ENCODE assay signal across 13 cellular contexts in the genomic region with DNA sequence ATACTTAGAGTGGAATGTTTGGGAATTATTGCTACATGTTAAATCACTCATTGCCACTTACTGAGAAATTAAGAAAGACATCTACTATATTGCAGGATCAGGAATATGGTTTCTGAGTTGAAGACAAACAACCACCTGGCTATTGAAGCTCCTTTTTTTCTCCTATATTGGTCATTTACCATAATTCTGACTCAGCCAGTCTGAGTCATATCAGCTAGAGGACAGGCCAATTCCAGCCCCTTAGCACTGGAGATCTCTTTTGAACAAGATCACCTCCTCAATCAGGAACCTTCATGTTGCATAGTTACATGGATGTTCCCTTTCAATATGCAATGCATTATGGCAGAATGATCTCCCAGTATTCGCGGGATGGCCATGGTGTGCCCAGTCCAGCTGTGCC. TPM values are rescaled to one million over a fixed set of nuclear protein-coding genes. Genes with fewer than 3 reads are reported as not detected.
"Had no signal": no experiment of that assay in that cellular context is flagged by ENCODE, and none has a peak within 500 bp of the region (broad histone marks: within the 10 kb centered on the region; RNA-seq: fewer than 3 reads in every experiment).

No MANE protein-coding gene starts in this region.

- H3K9me3 Mint-ChIP-seq: activated T-cell treated with anti-CD3 and anti-CD28 coated beads, Interleukin-2, amount 50 U/mL, for 24 hours; stimulated activated memory B cell treated with anti-CD40 and anti-IgM and Interleukin-4, amounts not matched to agents 10 μg/mL and 1 μg/mL and 100 μg/mL, for 72 hours had no signal

- H3K27ac Mint-ChIP-seq: activated naive CD4-positive, alpha-beta T cell treated with anti-CD3 and anti-CD28 coated beads, Interleukin-2, amount 50 U/mL, for 72 hours; activated T-cell treated with anti-CD3 and anti-CD28 coated beads, Interleukin-2, amount 50 U/mL, for 24 hours; naive B cell; stimulated activated memory B cell treated with anti-CD40 and anti-IgM and Interleukin-4, amounts not matched to agents 10 μg/mL and 1 μg/mL and 100 μg/mL, for 72 hours; T-helper 17 cell had no signal

- H3K27me3 ChIP-seq: cardiac muscle cell, neutrophil, tibial nerve had no signal

- H3K4me1 ChIP-seq: lower lobe of right lung, tibial nerve had no signal

- H3K4me3 Mint-ChIP-seq: activated T-cell treated with anti-CD3 and anti-CD28 coated beads, Interleukin-2, amount 50 U/mL, for 24 hours; naive B cell; stimulated activated memory B cell treated with anti-CD40 and anti-IgM and Interleukin-4, amounts not matched to agents 10 μg/mL and 1 μg/mL and 100 μg/mL, for 72 hours; T-helper 17 cell had no signal

- H3K9me3 ChIP-seq: lower lobe of right lung, neutrophil, tibial nerve had no signal

- DNase-seq: activated effector memory CD4-positive, alpha-beta T cell treated with Interleukin-2 at 50 U/mL for 16 hours; activated T-cell treated with anti-CD3 and anti-CD28 coated beads, Interleukin-2, amount 50 U/mL, for 24 hours; amniotic stem cell; left cardiac atrium; lower lobe of right lung; naive B cell; T-helper 17 cell had no signal

- H3K27ac ChIP-seq: cardiac muscle cell, lower lobe of right lung, neutrophil, tibial nerve had no signal

- ATAC-seq: activated naive CD4-positive, alpha-beta T cell treated with anti-CD3 and anti-CD28 coated beads, Interleukin-2, amount 50 U/mL, for 72 hours; left cardiac atrium; lower lobe of right lung; stimulated activated memory B cell treated with anti-CD40 and anti-IgM and Interleukin-4, amounts not matched to agents 10 μg/mL and 1 μg/mL and 100 μg/mL, for 72 hours; T-helper 17 cell had no signal

- H3K36me3 Mint-ChIP-seq: activated naive CD4-positive, alpha-beta T cell treated with anti-CD3 and anti-CD28 coated beads, Interleukin-2, amount 50 U/mL, for 72 hours; naive B cell; stimulated activated memory B cell treated with anti-CD40 and anti-IgM and Interleukin-4, amounts not matched to agents 10 μg/mL and 1 μg/mL and 100 μg/mL, for 72 hours had no signal

- H3K27me3 Mint-ChIP-seq: activated T-cell treated with anti-CD3 and anti-CD28 coated beads, Interleukin-2, amount 50 U/mL, for 24 hours; naive B cell; stimulated activated memory B cell treated with anti-CD40 and anti-IgM and Interleukin-4, amounts not matched to agents 10 μg/mL and 1 μg/mL and 100 μg/mL, for 72 hours; T-helper 17 cell had no signal

- H3K4me3 ChIP-seq: cardiac muscle cell, lower lobe of right lung, tibial nerve had no signal

- H3K4me1 Mint-ChIP-seq: naive B cell; stimulated activated memory B cell treated with anti-CD40 and anti-IgM and Interleukin-4, amounts not matched to agents 10 μg/mL and 1 μg/mL and 100 μg/mL, for 72 hours; T-helper 17 cell had no signal

- H3K36me3 ChIP-seq: cardiac muscle cell, lower lobe of right lung, neutrophil, tibial nerve had no signal

- FAIRE-seq: colon had no signal

RNA-seq across cellular contexts. Expression of a gene that starts 42.7 kb away (rescaled TPM):
- total RNA-seq: activated naive CD4-positive, alpha-beta T cell treated with anti-CD3 and anti-CD28 coated beads, Interleukin-2, amount 50 U/mL, for 72 hours; cardiac muscle cell; T-helper 17 cell had no signal
- polyA plus RNA-seq: cardiac muscle cell had no signal
